In genomic region chr13:111702059-111702458, GRCh38 we compare ENCODE assay signal across 3 cellular contexts.
DNase-seq lines count a peak whose midpoint lies in the region; ATAC-seq and TF ChIP-seq lines count a peak whose summit lies in the region.
"Not testable (repeated sequence)": the region's sequence is repeated elsewhere in the genome, so short reads cannot be mapped to it uniquely, and the experiment has no call there.

No MANE protein-coding gene starts in this region.

- H3K9me3 ChIP-seq in HCT116 (ENCODE audit: control insufficient read depth in 1 of 2, insufficient read depth in 1 of 2, low read depth in 1 of 2, low read length in 2 of 2) = not testable (repeated sequence)

- not testable (repeated sequence) for DNase-seq in GM23338 (ENCODE audit: low spot score); HCT116 (ENCODE audit: low read depth, low spot score); WTC11 (ENCODE audit: low spot score)

- H3K4me2 ChIP-seq in GM23338; HCT116 (ENCODE audit: low read length): not testable (repeated sequence)

- ATAC-seq in GM23338 = peak; percentile 58
- ATAC-seq in HCT116 = peak; percentile 53; the same call in 1 of the 2 replicates
- peak; percentile 51; the same call in 1 of the 2 replicates for ATAC-seq in WTC11

- not testable (repeated sequence) for BruUV-seq in HCT116 (replicated peaks; lab: Mats Ljungman, UMichigan)

- not testable (repeated sequence) for H4K20me1 ChIP-seq in GM23338 (replicated peaks; ENCODE audit: insufficient read depth); HCT116 (ENCODE audit: insufficient read depth)

- not testable (repeated sequence) for TF ChIP-seq CTCF in GM23338 (conservative IDR thresholded peaks at IDR 0.05; ENCODE audit: low read depth in 2 of 2); HCT116 (IDR thresholded peaks at IDR 0.05 in 2 of 3, conservative IDR thresholded peaks at IDR 0.05 in 1 of 3; ENCODE audit: borderline replicate concordance in 1 of 3, insufficient read depth in 1 of 3, low read depth in 2 of 3, low read length in 2 of 3); WTC11 (IDR thresholded peaks at IDR 0.05)

- H3K27ac Mint-ChIP-seq in GM23338, WTC11: not testable (repeated sequence)

- not testable (repeated sequence) for H3K27me3 ChIP-seq in GM23338 (ENCODE audit: insufficient read depth); HCT116 (ENCODE audit: insufficient read depth, low read length)

- H3K27me3 Mint-ChIP-seq in GM23338 (ENCODE audit: insufficient read depth, low read depth, poor library complexity); WTC11 (ENCODE audit: low read depth): not testable (repeated sequence)

- not testable (repeated sequence) for H3K36me3 Mint-ChIP-seq in GM23338 (ENCODE audit: low read depth); WTC11

- CTCF ChIA-PET in HCT116 (lab: Charles Lee); WTC11 (lab: Charles Lee): not testable (repeated sequence)

- H3K4me1 ChIP-seq in GM23338 (ENCODE audit: insufficient read depth); HCT116 (ENCODE audit: control insufficient read depth in 1 of 2, insufficient read depth in 2 of 2, low read length in 2 of 2): not testable (repeated sequence)

- RAD21 ChIA-PET in HCT116 (lab: Charles Lee; ENCODE audit: low non-redundant PET in 1 of 2, low total read pairs in 2 of 2, uncharacterized antibody in 2 of 2, unreplicated experiment in 2 of 2) = not testable (repeated sequence)

- not testable (repeated sequence) for H3K9me2 ChIP-seq in GM23338 (ENCODE audit: insufficient read depth); HCT116 (ENCODE audit: insufficient read depth)

- not testable (repeated sequence) for H3F3A ChIP-seq in GM23338 (replicated peaks; ENCODE audit: low read depth)

- not testable (repeated sequence) for TF ChIP-seq RAD21 in HCT116 (IDR thresholded peaks at IDR 0.05; ENCODE audit: low read depth)

- not testable (repeated sequence) for H3K9me3 Mint-ChIP-seq in GM23338, WTC11

- not testable (repeated sequence) for H3K4me3 Mint-ChIP-seq in GM23338, WTC11

- not testable (repeated sequence) for H2AFZ ChIP-seq in GM23338; HCT116 (ENCODE audit: low read depth, low read length, poor library complexity, severe bottlenecking)

- TF ChIP-seq POLR2A in HCT116 (IDR thresholded peaks at IDR 0.05; ENCODE audit: borderline replicate concordance, extremely low read depth, insufficient read depth, insufficient read length) = not testable (repeated sequence)

- not testable (repeated sequence) for H3K79me2 ChIP-seq in GM23338 (replicated peaks; ENCODE audit: insufficient read depth); HCT116 (ENCODE audit: insufficient read depth, low read length)

- H3K9ac ChIP-seq in HCT116 (ENCODE audit: low read length) = not testable (repeated sequence)

- not testable (repeated sequence) for H3K36me3 ChIP-seq in GM23338 (ENCODE audit: insufficient read depth); HCT116 (ENCODE audit: control insufficient read depth in 1 of 2, insufficient read depth in 2 of 2, low read length in 2 of 2)

- H3K4me1 Mint-ChIP-seq in GM23338, WTC11: not testable (repeated sequence)

- intact Hi-C loops in HCT116 (cut with micrococcal nuclease) = not testable (repeated sequence)

- not testable (repeated sequence) for H3K4me3 ChIP-seq in GM23338; HCT116 (replicated peaks in 1 of 2; ENCODE audit: low read depth in 1 of 2, low read length in 2 of 2)

- H3K27ac ChIP-seq in GM23338 (ENCODE audit: low read depth); HCT116 (ENCODE audit: low read depth, low read length): not testable (repeated sequence)

- POLR2A ChIA-PET in HCT116 (lab: Charles Lee); WTC11 (lab: Charles Lee): not testable (repeated sequence)
